Comparison of ENCODE assay signal across 21 cellular contexts in the genomic region with DNA sequence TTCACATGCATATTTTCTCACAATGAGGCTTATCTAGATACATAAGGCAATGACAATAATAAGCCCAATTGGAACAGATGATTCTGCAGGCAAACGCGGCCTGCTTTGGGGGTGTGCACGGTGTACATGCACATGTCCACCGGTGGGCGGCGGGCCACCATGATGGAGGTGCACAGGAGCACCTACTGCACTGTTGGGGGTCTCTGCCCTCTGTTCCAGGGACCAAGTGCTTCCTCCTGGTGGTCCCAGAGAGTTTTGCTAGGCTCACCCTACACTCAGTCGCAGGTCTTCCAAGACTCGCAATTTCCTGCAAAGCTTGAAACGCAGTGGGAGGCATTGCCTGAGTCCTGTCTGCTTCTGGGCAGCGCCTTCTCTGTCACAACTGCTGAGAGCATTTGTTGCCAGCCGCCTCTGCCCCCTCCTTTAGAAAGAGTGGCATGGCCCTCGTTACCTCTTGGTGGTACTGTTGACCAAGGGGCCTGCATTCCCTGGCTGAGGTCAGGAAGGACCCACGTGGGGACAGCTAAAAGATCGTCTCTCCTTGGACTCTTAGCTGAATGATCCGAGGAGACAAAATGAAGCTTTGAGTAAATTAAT.
DNase-seq lines count a peak whose midpoint lies in the region; ATAC-seq, FAIRE-seq and TF ChIP-seq lines count a peak whose summit lies in the region.
"Had no signal": no experiment of that assay in that cellular context is flagged by ENCODE, and none has a peak within 500 bp of the region (broad histone marks: within the 10 kb centered on the region; RNA-seq: fewer than 3 reads in every experiment).

No MANE protein-coding gene starts in this region.

- H3K27me3 Mint-ChIP-seq in type B pancreatic cell (peaks cover 34% of the 10 kb centered on the region), nephron progenitor cell (ENCODE audit: low read depth, poor library complexity) (peaks cover 43% of the 10 kb centered on the region)

- intact Hi-C loops in Right ventricle myocardium superior (cut with DNase I) (no loop called here), K562 (cut with micrococcal nuclease) (no loop called here), esophagus muscularis mucosa (cut with DNase I) (no loop called here)

- no peaks in the 10 kb centered on the region for H3K36me3 Mint-ChIP-seq in type B pancreatic cell
- peaks cover 7% of the 10 kb centered on the region for H3K36me3 Mint-ChIP-seq in stimulated activated effector memory CD8-positive, alpha-beta T cell treated with anti-CD3 and anti-CD28 coated beads, Interleukin-12 subunit alpha, Interleukin-12 subunit beta, amount 100 ng/mL, for 72 hours
- peaks cover 5% of the 10 kb centered on the region for H3K36me3 Mint-ChIP-seq in nephron progenitor cell (ENCODE audit: low read depth)

- H4K20me1 ChIP-seq in K562 (replicated peaks; ENCODE audit: control insufficient read depth, insufficient read depth, low read length): no peaks in the 10 kb centered on the region
- no peaks in the 10 kb centered on the region for H4K20me1 ChIP-seq in keratinocyte (ENCODE audit: control insufficient read depth, extremely low read depth, insufficient read depth, low read length)

- H3K36me3 ChIP-seq in right atrium auricular region (no peaks in the 10 kb centered on the region), K562 (ENCODE audit: control insufficient read depth, insufficient read depth, low read length) (no peaks in the 10 kb centered on the region), keratinocyte (ENCODE audit: control insufficient read depth in 2 of 2, extremely low read depth in 1 of 2, insufficient read depth in 2 of 2, low read length in 2 of 2) (no peaks in the 10 kb centered on the region), esophagus muscularis mucosa (no peaks in the 10 kb centered on the region)
- H3K36me3 ChIP-seq: HAP-1 had no signal

- H3K27ac Mint-ChIP-seq in type B pancreatic cell (no peak overlapping the region), nephron progenitor cell (no peak overlapping the region)
- H3K27ac Mint-ChIP-seq in stimulated activated effector memory CD8-positive, alpha-beta T cell treated with anti-CD3 and anti-CD28 coated beads, Interleukin-12 subunit alpha, Interleukin-12 subunit beta, amount 100 ng/mL, for 72 hours: no peak overlapping the region
- H3K27ac Mint-ChIP-seq: B cell had no signal

- H3K27ac ChIP-seq in right atrium auricular region (no peak overlapping the region), K562 (ENCODE audit: extremely low read depth, low read depth, low read length) (no peak overlapping the region), keratinocyte (ENCODE audit: control insufficient read depth, insufficient read depth, low read length) (no peak overlapping the region), esophagus muscularis mucosa (replicated peaks in 1 of 4) (no peak overlapping the region)
- H3K27ac ChIP-seq: A549, KMS-11 had no signal

- H3K9ac ChIP-seq in K562 (ENCODE audit: insufficient read depth in 1 of 2, low read depth in 2 of 2, low read length in 2 of 2): no peak overlapping the region
- no peak overlapping the region for H3K9ac ChIP-seq in keratinocyte (ENCODE audit: control insufficient read depth, extremely low read depth, insufficient read depth, low read length)
- H3K9ac ChIP-seq: KMS-11 had no signal

- H3K79me2 ChIP-seq in K562 (ENCODE audit: control insufficient read depth, insufficient read depth, low read length) (no peaks in the 10 kb centered on the region), keratinocyte (ENCODE audit: control insufficient read depth, insufficient read depth, low read length) (no peaks in the 10 kb centered on the region)

- H3K9me3 ChIP-seq in right atrium auricular region (no peaks in the 10 kb centered on the region), K562 (replicated peaks; ENCODE audit: control insufficient read depth, insufficient read depth, low read depth, low read length) (no peaks in the 10 kb centered on the region), keratinocyte (ENCODE audit: control insufficient read depth, low read depth, low read length) (peaks cover 3% of the 10 kb centered on the region), esophagus muscularis mucosa (no peaks in the 10 kb centered on the region)
- H3K9me3 ChIP-seq: A549, HAP-1 had no signal

- ATAC-seq in Right ventricle myocardium superior (ENCODE audit: poor library complexity) (no peak), K562 (peak; percentile 87)
- ATAC-seq in stimulated activated effector memory CD8-positive, alpha-beta T cell treated with anti-CD3 and anti-CD28 coated beads, Interleukin-12 subunit alpha, Interleukin-12 subunit beta, amount 100 ng/mL, for 72 hours: no peak
- ATAC-seq: A549, Right ventricle myocardium inferior had no signal

- dilution Hi-C loops in keratinocyte (cut with MboI; ENCODE audit: extremely low pct_ligation_motif_present, low sequenced_read_pairs): no loop called here

- in situ Hi-C loops in K562 (cut with MboI): no loop called here

- H3K4me2 ChIP-seq in K562 (ENCODE audit: insufficient read depth, low read length) (no peak overlapping the region), keratinocyte (ENCODE audit: control insufficient read depth, extremely low read depth, insufficient read depth, low read depth, low read length) (peak overlapping the region; percentile 72)
- H3K4me2 ChIP-seq: A549, KMS-11 had no signal

- TF ChIP-seq CTCF in right atrium auricular region (IDR thresholded peaks at IDR 0.05): no peak
- peak; percentile 23 to 53 (median 48); a peak in 5 of 6 replicates for TF ChIP-seq CTCF in K562 (IDR thresholded peaks at IDR 0.05 in 2 of 3, conservative IDR thresholded peaks at IDR 0.05 in 1 of 3; ENCODE audit: insufficient read depth in 2 of 3, low read depth in 1 of 3, low read length in 3 of 3)
- TF ChIP-seq CTCF in keratinocyte (optimal IDR thresholded peaks at IDR 0.05 in 1 of 3, IDR thresholded peaks at IDR 0.05 in 1 of 3, conservative IDR thresholded peaks at IDR 0.05 in 1 of 3; ENCODE audit: extremely low read depth in 1 of 3, insufficient read depth in 2 of 3, low read length in 3 of 3): no peak
- TF ChIP-seq CTCF in type B pancreatic cell (conservative IDR thresholded peaks at IDR 0.05): no peak
- TF ChIP-seq CTCF in nephron progenitor cell (IDR thresholded peaks at IDR 0.05): no peak
- no peak for TF ChIP-seq CTCF in esophagus muscularis mucosa (IDR thresholded peaks at IDR 0.05)

- TF ChIP-seq POLR2A in K562 (conservative IDR thresholded peaks at IDR 0.05) (no peak), esophagus muscularis mucosa (IDR thresholded peaks at IDR 0.05; ENCODE audit: low read depth) (no peak)

- no peaks in the 10 kb centered on the region for H3K27me3 ChIP-seq in right atrium auricular region
- H3K27me3 ChIP-seq in K562 (ENCODE audit: control insufficient read depth in 2 of 2, insufficient read depth in 2 of 2, low read length in 2 of 2): peaks cover 3 to 37% of the 10 kb centered on the region in 2 experiments; a peak in 4 of 5 replicates
- H3K27me3 ChIP-seq in keratinocyte (ENCODE audit: control insufficient read depth, extremely low read depth, insufficient read depth, low read length): peaks cover 24% of the 10 kb centered on the region
- peaks cover 0 to 33% (median 0%) of the 10 kb centered on the region in 4 donors for H3K27me3 ChIP-seq in esophagus muscularis mucosa

- no peaks in the 10 kb centered on the region for H3K9me3 Mint-ChIP-seq in type B pancreatic cell
- H3K9me3 Mint-ChIP-seq in stimulated activated effector memory CD8-positive, alpha-beta T cell treated with anti-CD3 and anti-CD28 coated beads, Interleukin-12 subunit alpha, Interleukin-12 subunit beta, amount 100 ng/mL, for 72 hours: no peaks in the 10 kb centered on the region
- H3K9me3 Mint-ChIP-seq in nephron progenitor cell: peaks cover 21% of the 10 kb centered on the region

- no peak overlapping the region for H3K4me3 Mint-ChIP-seq in type B pancreatic cell
- H3K4me3 Mint-ChIP-seq in stimulated activated effector memory CD8-positive, alpha-beta T cell treated with anti-CD3 and anti-CD28 coated beads, Interleukin-12 subunit alpha, Interleukin-12 subunit beta, amount 100 ng/mL, for 72 hours: no peak overlapping the region
- no peak overlapping the region for H3K4me3 Mint-ChIP-seq in nephron progenitor cell
- H3K4me3 Mint-ChIP-seq: B cell had no signal

- no peak overlapping the region for H2AFZ ChIP-seq in K562 (ENCODE audit: low read depth, low read length)
- H2AFZ ChIP-seq in keratinocyte (ENCODE audit: control insufficient read depth, low read length): no peak overlapping the region

- POLR2A ChIA-PET in K562 (lab: Yijun Ruan, JAX): no interaction called here

- no peak for FAIRE-seq in K562 (lab: Jason Lieb, UNC)
- no peak for FAIRE-seq in keratinocyte (lab: Jason Lieb, UNC)
- FAIRE-seq: A549 had no signal

- CTCF ChIA-PET in K562 (lab: Yijun Ruan, JAX; ENCODE audit: low intra/inter-chr PET ratio): no interaction called here

- WGBS in K562 (ENCODE audit: insufficient coverage, low coverage, missing lambda C conversion rate): 1% methylated on average over 15 of the region's 15 CpGs
- WGBS in esophagus muscularis mucosa: 94% methylated on average over 14 of the region's 15 CpGs

- TF ChIP-seq EP300 in K562 (IDR thresholded peaks at IDR 0.05; ENCODE audit: low read length) (no peak), esophagus muscularis mucosa (IDR thresholded peaks at IDR 0.05) (no peak)

- peak in 1 of 2 experiments; percentile 8; a peak in 1 of 4 replicates for TF ChIP-seq RAD21 in K562 (CRISPR knock-in tag; conservative IDR thresholded peaks at IDR 0.05 in 1 of 2, IDR thresholded peaks at IDR 0.05 in 1 of 2)

- H3K4me3 ChIP-seq in right atrium auricular region (no peak overlapping the region), K562 (no peak overlapping the region), keratinocyte (ENCODE audit: control insufficient read depth in 2 of 3, extremely low read depth in 1 of 3, insufficient read depth in 2 of 3, low read depth in 1 of 3, low read length in 3 of 3) (no peak overlapping the region), esophagus muscularis mucosa (no peak overlapping the region)
- H3K4me3 ChIP-seq: A549, HAP-1 had no signal

- no TSS peak for BruUV-seq in K562 (replicated peaks; lab: Mats Ljungman, UMichigan)

- DNase-seq in right atrium auricular region (ENCODE audit: low spot score): peak; percentile 30
- no peak for DNase-seq in Right ventricle myocardium superior
- peak in 3 of 4 experiments; percentile 9 to 53 (median 39) for DNase-seq in K562 (ENCODE audit: extremely low read depth in 1 of 4, low spot score in 3 of 4)
- no peak for DNase-seq in keratinocyte (ENCODE audit: low read depth, low spot score)
- DNase-seq in type B pancreatic cell (ENCODE audit: extremely low spot score, unreplicated experiment): peak; percentile 45
- DNase-seq in stimulated activated effector memory CD8-positive, alpha-beta T cell treated with anti-CD3 and anti-CD28 coated beads, Interleukin-12 subunit alpha, Interleukin-12 subunit beta, amount 100 ng/mL, for 72 hours (ENCODE audit: low spot score in 2 of 2): no peak
- no peak for DNase-seq in nephron progenitor cell
- no peak for DNase-seq in esophagus muscularis mucosa (ENCODE audit: extremely low spot score)
- DNase-seq: NCI-H1092 treated with DMSO at 0.1 percent for 48 hours; NCI-H1436 treated with DMSO at 0.1 percent for 48 hours; NCI-H2029; NCI-H226; NCI-H524; NCI-H774; NK-92 treated with Interleukin-12 subunit alpha and Interleukin-12 subunit beta, amount 100 ng/mL, for 24 hours; OCI-M1 had no signal

- H3K4me1 Mint-ChIP-seq in type B pancreatic cell (ENCODE audit: unreplicated experiment) (peaks cover 9% of the 10 kb centered on the region), nephron progenitor cell (peaks cover 40% of the 10 kb centered on the region)
- peaks cover 10% of the 10 kb centered on the region for H3K4me1 Mint-ChIP-seq in stimulated activated effector memory CD8-positive, alpha-beta T cell treated with anti-CD3 and anti-CD28 coated beads, Interleukin-12 subunit alpha, Interleukin-12 subunit beta, amount 100 ng/mL, for 72 hours
- H3K4me1 Mint-ChIP-seq: B cell had no signal

- H3K9me1 ChIP-seq in K562 (ENCODE audit: control insufficient read depth, insufficient read depth, low read length): no peaks in the 10 kb centered on the region
- no peaks in the 10 kb centered on the region for H3K9me1 ChIP-seq in keratinocyte (ENCODE audit: control insufficient read depth, extremely low read depth, insufficient read depth, low read length)

- H3K4me1 ChIP-seq in right atrium auricular region: no peaks in the 10 kb centered on the region
- no peaks in the 10 kb centered on the region for H3K4me1 ChIP-seq in K562 (replicated peaks in 1 of 2; ENCODE audit: control insufficient read depth in 2 of 2, insufficient read depth in 2 of 2, low read length in 2 of 2)
- peaks cover 11% of the 10 kb centered on the region for H3K4me1 ChIP-seq in keratinocyte (ENCODE audit: control insufficient read depth, extremely low read depth, insufficient read depth, low read length)
- H3K4me1 ChIP-seq in esophagus muscularis mucosa: peaks cover 0 to 8% (median 4%) of the 10 kb centered on the region in 4 donors
- H3K4me1 ChIP-seq: A549, HAP-1 had no signal

Comparison
In these comparisons a context has a peak if more than half of its experiments do, and no peak if none do; other contexts are left out.
1. DNase-seq: peak in right atrium auricular region (single experiment), K562 (3 of 4) and type B pancreatic cell (single experiment); none in Right ventricle myocardium superior (single experiment), keratinocyte (single experiment), stimulated activated effector memory CD8-positive, alpha-beta T cell treated with anti-CD3 and anti-CD28 coated beads, Interleukin-12 subunit alpha, Interleukin-12 subunit beta, amount 100 ng/mL, for 72 hours (0 of 2), nephron progenitor cell (single experiment) and esophagus muscularis mucosa (single experiment).
2. CTCF ChIP-seq: peak in K562 (3 of 3); none in right atrium auricular region (0 of 2), keratinocyte (0 of 3), type B pancreatic cell (single experiment), nephron progenitor cell (single experiment) and esophagus muscularis mucosa (0 of 3).